ENCODE assay signal across 23 cellular contexts in the genomic region with DNA sequence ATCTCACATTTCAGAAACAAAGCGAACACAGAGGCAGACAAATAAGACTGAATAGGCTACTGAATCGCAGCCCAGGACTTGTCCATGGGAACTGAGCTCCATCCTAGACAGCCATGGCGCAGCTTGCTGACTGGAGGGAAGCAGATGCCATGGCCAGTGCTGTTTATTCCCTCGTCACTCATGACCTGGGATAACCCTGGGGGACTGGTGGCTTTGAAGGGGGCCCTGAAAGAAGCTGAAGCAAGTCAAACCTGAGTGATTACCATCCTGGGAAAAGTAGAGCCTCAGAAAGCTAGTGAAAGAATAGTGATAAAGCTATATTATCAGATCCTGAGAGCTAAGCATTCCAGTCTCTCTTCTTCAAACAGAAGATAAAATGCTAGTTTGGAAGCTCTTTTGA.
"Had no signal": no experiment of that assay in that cellular context is flagged by ENCODE, and none has a peak within 500 bp of the region (broad histone marks: within the 10 kb centered on the region; RNA-seq: fewer than 3 reads in every experiment).

No MANE protein-coding gene starts in this region.

- H3K27ac Mint-ChIP-seq: memory B cell; naive thymus-derived CD8-positive, alpha-beta T cell; stimulated activated effector memory CD8-positive, alpha-beta T cell treated with anti-CD3 and anti-CD28 coated beads, Interleukin-12 subunit alpha, Interleukin-12 subunit beta, amount 100 ng/mL, for 72 hours; stimulated activated naive CD8-positive, alpha-beta T cell treated with anti-CD3 and anti-CD28 coated beads, Interleukin-15, Interleukin-2, amounts not matched to agents 100 ng/mL and 50 ng/mL, for 24 hours had no signal

- DNase-seq: hippocampal formation; kidney glomerular epithelial cell; left cardiac atrium; left lung; naive thymus-derived CD8-positive, alpha-beta T cell; ovary; retina; right cardiac atrium; sigmoid colon; small intestine; spleen; stimulated activated CD4-positive, alpha-beta T cell treated with anti-CD3 and anti-CD28 coated beads, Interleukin-4, amount 100 ng/mL, for 24 hours; stimulated activated naive CD4-positive, alpha-beta T cell; tibial artery; trophoblast cell; upper lobe of right lung had no signal

- H3K4me1 Mint-ChIP-seq: memory B cell; naive thymus-derived CD8-positive, alpha-beta T cell; stimulated activated effector memory CD8-positive, alpha-beta T cell treated with anti-CD3 and anti-CD28 coated beads, Interleukin-12 subunit alpha, Interleukin-12 subunit beta, amount 100 ng/mL, for 72 hours had no signal

- H3K9me3 ChIP-seq: left lung, ovary, prostate gland, sigmoid colon, spleen, suprapubic skin, thoracic aorta, tibial artery, upper lobe of right lung had no signal

- H3K36me3 Mint-ChIP-seq: stimulated activated effector memory CD8-positive, alpha-beta T cell treated with anti-CD3 and anti-CD28 coated beads, Interleukin-12 subunit alpha, Interleukin-12 subunit beta, amount 100 ng/mL, for 72 hours had no signal

- H3K27ac ChIP-seq: left lung, ovary, prostate gland, sigmoid colon, spleen, suprapubic skin, thoracic aorta, tibial artery, upper lobe of right lung had no signal

- ATAC-seq: left cardiac atrium; left lung; naive thymus-derived CD8-positive, alpha-beta T cell; right cardiac atrium; stimulated activated effector memory CD8-positive, alpha-beta T cell treated with anti-CD3 and anti-CD28 coated beads, Interleukin-12 subunit alpha, Interleukin-12 subunit beta, amount 100 ng/mL, for 72 hours; upper lobe of right lung had no signal

- H3K36me3 ChIP-seq: left lung, ovary, prostate gland, sigmoid colon, thoracic aorta, upper lobe of right lung had no signal

- H3K4me1 ChIP-seq: left lung, prostate gland, sigmoid colon, spleen, suprapubic skin, tibial artery, upper lobe of right lung had no signal

- H3K9me3 Mint-ChIP-seq: memory B cell; naive thymus-derived CD8-positive, alpha-beta T cell; stimulated activated effector memory CD8-positive, alpha-beta T cell treated with anti-CD3 and anti-CD28 coated beads, Interleukin-12 subunit alpha, Interleukin-12 subunit beta, amount 100 ng/mL, for 72 hours; stimulated activated naive CD8-positive, alpha-beta T cell treated with anti-CD3 and anti-CD28 coated beads, Interleukin-15, Interleukin-2, amounts not matched to agents 100 ng/mL and 50 ng/mL, for 24 hours had no signal

- H3K27me3 ChIP-seq: left lung, ovary, sigmoid colon, spleen, suprapubic skin, tibial artery, upper lobe of right lung had no signal

- H3K27me3 Mint-ChIP-seq: memory B cell; naive thymus-derived CD8-positive, alpha-beta T cell; stimulated activated naive CD8-positive, alpha-beta T cell treated with anti-CD3 and anti-CD28 coated beads, Interleukin-15, Interleukin-2, amounts not matched to agents 100 ng/mL and 50 ng/mL, for 24 hours had no signal

- H3K4me3 Mint-ChIP-seq: memory B cell; naive thymus-derived CD8-positive, alpha-beta T cell; stimulated activated effector memory CD8-positive, alpha-beta T cell treated with anti-CD3 and anti-CD28 coated beads, Interleukin-12 subunit alpha, Interleukin-12 subunit beta, amount 100 ng/mL, for 72 hours; stimulated activated naive CD8-positive, alpha-beta T cell treated with anti-CD3 and anti-CD28 coated beads, Interleukin-15, Interleukin-2, amounts not matched to agents 100 ng/mL and 50 ng/mL, for 24 hours had no signal

- H3K4me3 ChIP-seq: left lung, lung, ovary, prostate gland, sigmoid colon, spleen, suprapubic skin, thoracic aorta, tibial artery, upper lobe of right lung had no signal
